20 cellular contexts compared by ENCODE assay signal in genomic region chr3:18837137-18837536, GRCh38.
DNase-seq lines count a peak whose midpoint lies in the region; ATAC-seq and TF ChIP-seq lines count a peak whose summit lies in the region.
"Had no signal": no experiment of that assay in that cellular context is flagged by ENCODE, and none has a peak within 500 bp of the region (broad histone marks: within the 10 kb centered on the region; RNA-seq: fewer than 3 reads in every experiment).

No MANE protein-coding gene starts in this region.

- H4K12ac ChIP-seq in trophoblast cell (ENCODE audit: low read depth, low read length), result no peak overlapping the region

- H3K9ac ChIP-seq in endodermal cell (ENCODE audit: extremely low read depth, low read length, poor library complexity, severe bottlenecking) (no peak overlapping the region), trophoblast cell (ENCODE audit: low read length) (no peak overlapping the region)
- H3K9ac ChIP-seq: BLaER1 treated with 17β-estradiol and CSF1 and Interleukin-3, amounts not matched to agents 10 nM and 100 nM had no signal

- no peak overlapping the region for H4K91ac ChIP-seq in trophoblast cell (ENCODE audit: low read depth, low read length)

- no peaks in the 10 kb centered on the region for H3K79me1 ChIP-seq in trophoblast cell (ENCODE audit: low read length)

- H3K27me3 ChIP-seq in endodermal cell (ENCODE audit: control insufficient read depth, insufficient read depth, low read length, poor library complexity, severe bottlenecking), result no peaks in the 10 kb centered on the region
- no peaks in the 10 kb centered on the region for H3K27me3 ChIP-seq in trophoblast cell (ENCODE audit: insufficient read depth, low read length)
- H3K27me3 ChIP-seq: BLaER1 treated with 17β-estradiol and CSF1 and Interleukin-3, amounts not matched to agents 10 nM and 100 nM; Peyer's patch; SJCRH30 had no signal

- H3K4ac ChIP-seq in trophoblast cell (ENCODE audit: low read depth, low read length), result no peak overlapping the region

- peak overlapping the region; percentile 15 for H3K27ac Mint-ChIP-seq in endodermal cell
- H3K27ac Mint-ChIP-seq in activated naive CD8-positive, alpha-beta T cell treated with anti-CD3 and anti-CD28 coated beads, Interleukin-2, amount 50 U/mL, for 24 hours, result no peak overlapping the region
- H3K27ac Mint-ChIP-seq: CD8-positive, alpha-beta T cell had no signal

- no peak overlapping the region for H3K4me3 Mint-ChIP-seq in endodermal cell
- no peak overlapping the region for H3K4me3 Mint-ChIP-seq in activated naive CD8-positive, alpha-beta T cell treated with anti-CD3 and anti-CD28 coated beads, Interleukin-2, amount 50 U/mL, for 24 hours
- H3K4me3 Mint-ChIP-seq: CD8-positive, alpha-beta T cell had no signal

- H3K4me2 ChIP-seq in trophoblast cell (ENCODE audit: low read length), result no peak overlapping the region

- no peak overlapping the region for H3K14ac ChIP-seq in trophoblast cell (ENCODE audit: low read length)

- H4K8ac ChIP-seq in trophoblast cell (ENCODE audit: low read depth, low read length), result no peak overlapping the region

- no peaks in the 10 kb centered on the region for H3K27me3 Mint-ChIP-seq in endodermal cell (ENCODE audit: insufficient read depth)
- H3K27me3 Mint-ChIP-seq in activated naive CD8-positive, alpha-beta T cell treated with anti-CD3 and anti-CD28 coated beads, Interleukin-2, amount 50 U/mL, for 24 hours, result no peaks in the 10 kb centered on the region

- no peak overlapping the region for H2AFZ ChIP-seq in trophoblast cell (ENCODE audit: insufficient read depth, low read length, poor library complexity)

- H3K4me1 ChIP-seq in endodermal cell (ENCODE audit: control insufficient read depth, insufficient read depth, low read length) (peaks cover 7% of the 10 kb centered on the region), trophoblast cell (ENCODE audit: control insufficient read depth in 1 of 2, insufficient read depth in 2 of 2, low read length in 2 of 2) (peaks cover 3 to 7% of the 10 kb centered on the region in 2 experiments)
- H3K4me1 ChIP-seq: Peyer's patch, SJCRH30 had no signal

- no peaks in the 10 kb centered on the region for H3K9me3 Mint-ChIP-seq in endodermal cell
- no peaks in the 10 kb centered on the region for H3K9me3 Mint-ChIP-seq in activated naive CD8-positive, alpha-beta T cell treated with anti-CD3 and anti-CD28 coated beads, Interleukin-2, amount 50 U/mL, for 24 hours
- H3K9me3 Mint-ChIP-seq: CD8-positive, alpha-beta T cell had no signal

- H2BK12ac ChIP-seq in trophoblast cell (ENCODE audit: low read length), result no peak overlapping the region

- 89% methylated on average over 1 of the region's 1 CpG; no CpG with 5 or more reads in 1 of the 2 experiments for WGBS in endodermal cell (ENCODE audit: insufficient coverage in 1 of 2, insufficient read length in 1 of 2), 2 experiments
- WGBS in trophoblast cell (ENCODE audit: extremely low coverage, insufficient coverage, insufficient read length), result no CpG with 5 or more reads among the region's 1 CpG

- no peaks in the 10 kb centered on the region for H3K36me3 Mint-ChIP-seq in endodermal cell (ENCODE audit: low read depth)
- no peaks in the 10 kb centered on the region for H3K36me3 Mint-ChIP-seq in activated naive CD8-positive, alpha-beta T cell treated with anti-CD3 and anti-CD28 coated beads, Interleukin-2, amount 50 U/mL, for 24 hours (ENCODE audit: low read depth)
- H3K36me3 Mint-ChIP-seq: CD8-positive, alpha-beta T cell had no signal

- ATAC-seq in activated naive CD8-positive, alpha-beta T cell treated with anti-CD3 and anti-CD28 coated beads, Interleukin-2, amount 50 U/mL, for 24 hours, result no peak
- ATAC-seq: CD8-positive, alpha-beta T cell had no signal

- H3K4me1 Mint-ChIP-seq in endodermal cell, result peaks cover 13% of the 10 kb centered on the region
- H3K4me1 Mint-ChIP-seq in activated naive CD8-positive, alpha-beta T cell treated with anti-CD3 and anti-CD28 coated beads, Interleukin-2, amount 50 U/mL, for 24 hours, result peaks cover 9% of the 10 kb centered on the region

- no peak overlapping the region for H2AK5ac ChIP-seq in trophoblast cell (ENCODE audit: low read length)

- H2BK120ac ChIP-seq in trophoblast cell (ENCODE audit: insufficient read depth, low read length, poor library complexity), result no peak overlapping the region

- no peaks in the 10 kb centered on the region for H3K36me3 ChIP-seq in endodermal cell (ENCODE audit: control insufficient read depth, insufficient read depth, low read length)
- H3K36me3 ChIP-seq in trophoblast cell (ENCODE audit: control insufficient read depth in 1 of 2, insufficient read depth in 2 of 2, low read length in 2 of 2), result no peaks in the 10 kb centered on the region
- H3K36me3 ChIP-seq: BLaER1 treated with 17β-estradiol and CSF1 and Interleukin-3, amounts not matched to agents 10 nM and 100 nM; Peyer's patch; SJCRH30 had no signal

- H3K27ac ChIP-seq in endodermal cell (ENCODE audit: low read depth, low read length) (no peak overlapping the region), trophoblast cell (ENCODE audit: low read depth, low read length) (no peak overlapping the region)
- H3K27ac ChIP-seq: BLaER1 treated with 17β-estradiol and CSF1 and Interleukin-3, amounts not matched to agents 10 nM and 100 nM; Peyer's patch; SJCRH30 had no signal

- DNase-seq in HT1080 (ENCODE audit: low read depth) (peak; percentile 32), RKO (ENCODE audit: low spot score) (peak; percentile 2), endodermal cell (peak; percentile 54), DMS 273 (lab: John Stamatoyannopoulos, UW; ENCODE audit: unreplicated experiment) (no peak), trophoblast cell (no peak)
- no peak for DNase-seq in stimulated activated naive CD4-positive, alpha-beta T cell treated with Interleukin-2 at 50 U/mL for 16 hours (lab: John Stamatoyannopoulos, UW)
- no peak for DNase-seq in activated naive CD8-positive, alpha-beta T cell treated with anti-CD3 and anti-CD28 coated beads, Interleukin-2, amount 50 U/mL, for 24 hours
- DNase-seq: ACHN; CD8-positive, alpha-beta T cell; DMS153; KG1; NCI-H1105; NCI-H2029 treated with DMSO at 0.1 percent for 48 hours; NCI-H2171; NCI-H345; NCI-H774; NK-92 treated with Interleukin-12 subunit alpha and Interleukin-12 subunit beta, amount 100 ng/mL, for 24 hours; Peyer's patch; SJCRH30 had no signal

- no peak overlapping the region for H2BK5ac ChIP-seq in trophoblast cell (ENCODE audit: low read depth, low read length, poor library complexity)

- H3K9me3 ChIP-seq in endodermal cell (ENCODE audit: control insufficient read depth, low read length) (no peaks in the 10 kb centered on the region), trophoblast cell (ENCODE audit: insufficient read depth, low read depth, low read length) (no peaks in the 10 kb centered on the region)
- H3K9me3 ChIP-seq: BLaER1 treated with 17β-estradiol and CSF1 and Interleukin-3, amounts not matched to agents 10 nM and 100 nM; Peyer's patch; SJCRH30 had no signal

- peak; percentile 18 for TF ChIP-seq CTCF in endodermal cell (conservative IDR thresholded peaks at IDR 0.05)

- H3K79me2 ChIP-seq in trophoblast cell (ENCODE audit: control insufficient read depth, insufficient read depth, low read length, poor library complexity), result no peaks in the 10 kb centered on the region

- H3K23ac ChIP-seq in trophoblast cell (ENCODE audit: low read length), result no peak overlapping the region

- H3K4me3 ChIP-seq in endodermal cell (ENCODE audit: low read length) (no peak overlapping the region), trophoblast cell (ENCODE audit: low read depth, low read length) (no peak overlapping the region)
- H3K4me3 ChIP-seq: BLaER1 treated with 17β-estradiol and CSF1 and Interleukin-3, amounts not matched to agents 10 nM and 100 nM; Peyer's patch; SJCRH30 had no signal

- no peak overlapping the region for H3K18ac ChIP-seq in trophoblast cell (ENCODE audit: low read length)

Comparison
In these comparisons a context has a peak if more than half of its experiments do, and no peak if none do; other contexts are left out.
1. DNase-seq: peak in HT1080 (single experiment), RKO (single experiment) and endodermal cell (single experiment); none in DMS 273 (single experiment), stimulated activated naive CD4-positive, alpha-beta T cell treated with Interleukin-2 at 50 U/mL for 16 hours (single experiment), trophoblast cell (0 of 2) and activated naive CD8-positive, alpha-beta T cell treated with anti-CD3 and anti-CD28 coated beads, Interleukin-2, amount 50 U/mL, for 24 hours (single experiment).